Comparison of ENCODE assay signal across 1 cellular context in the genomic region with DNA sequence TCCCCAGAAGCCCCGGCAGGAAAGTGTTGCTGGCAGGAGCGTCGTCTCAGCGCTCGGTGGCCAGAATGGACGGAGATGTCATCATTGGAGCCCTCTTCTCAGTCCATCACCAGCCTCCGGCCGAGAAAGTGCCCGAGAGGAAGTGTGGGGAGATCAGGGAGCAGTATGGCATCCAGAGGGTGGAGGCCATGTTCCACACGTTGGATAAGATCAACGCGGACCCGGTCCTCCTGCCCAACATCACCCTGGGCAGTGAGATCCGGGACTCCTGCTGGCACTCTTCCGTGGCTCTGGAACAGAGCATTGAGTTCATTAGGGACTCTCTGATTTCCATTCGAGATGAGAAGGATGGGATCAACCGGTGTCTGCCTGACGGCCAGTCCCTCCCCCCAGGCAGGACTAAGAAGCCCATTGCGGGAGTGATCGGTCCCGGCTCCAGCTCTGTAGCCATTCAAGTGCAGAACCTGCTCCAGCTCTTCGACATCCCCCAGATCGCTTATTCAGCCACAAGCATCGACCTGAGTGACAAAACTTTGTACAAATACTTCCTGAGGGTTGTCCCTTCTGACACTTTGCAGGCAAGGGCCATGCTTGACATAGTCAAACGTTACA.
TF ChIP-seq lines count a peak whose summit lies in the region.

No MANE protein-coding gene starts in this region.

TF ChIP-seq in GM23338, 12 proteins besides CTCF, POLR2A, EP300 and RAD21 (continued from another document):
- TF ChIP-seq, protein P1, sequence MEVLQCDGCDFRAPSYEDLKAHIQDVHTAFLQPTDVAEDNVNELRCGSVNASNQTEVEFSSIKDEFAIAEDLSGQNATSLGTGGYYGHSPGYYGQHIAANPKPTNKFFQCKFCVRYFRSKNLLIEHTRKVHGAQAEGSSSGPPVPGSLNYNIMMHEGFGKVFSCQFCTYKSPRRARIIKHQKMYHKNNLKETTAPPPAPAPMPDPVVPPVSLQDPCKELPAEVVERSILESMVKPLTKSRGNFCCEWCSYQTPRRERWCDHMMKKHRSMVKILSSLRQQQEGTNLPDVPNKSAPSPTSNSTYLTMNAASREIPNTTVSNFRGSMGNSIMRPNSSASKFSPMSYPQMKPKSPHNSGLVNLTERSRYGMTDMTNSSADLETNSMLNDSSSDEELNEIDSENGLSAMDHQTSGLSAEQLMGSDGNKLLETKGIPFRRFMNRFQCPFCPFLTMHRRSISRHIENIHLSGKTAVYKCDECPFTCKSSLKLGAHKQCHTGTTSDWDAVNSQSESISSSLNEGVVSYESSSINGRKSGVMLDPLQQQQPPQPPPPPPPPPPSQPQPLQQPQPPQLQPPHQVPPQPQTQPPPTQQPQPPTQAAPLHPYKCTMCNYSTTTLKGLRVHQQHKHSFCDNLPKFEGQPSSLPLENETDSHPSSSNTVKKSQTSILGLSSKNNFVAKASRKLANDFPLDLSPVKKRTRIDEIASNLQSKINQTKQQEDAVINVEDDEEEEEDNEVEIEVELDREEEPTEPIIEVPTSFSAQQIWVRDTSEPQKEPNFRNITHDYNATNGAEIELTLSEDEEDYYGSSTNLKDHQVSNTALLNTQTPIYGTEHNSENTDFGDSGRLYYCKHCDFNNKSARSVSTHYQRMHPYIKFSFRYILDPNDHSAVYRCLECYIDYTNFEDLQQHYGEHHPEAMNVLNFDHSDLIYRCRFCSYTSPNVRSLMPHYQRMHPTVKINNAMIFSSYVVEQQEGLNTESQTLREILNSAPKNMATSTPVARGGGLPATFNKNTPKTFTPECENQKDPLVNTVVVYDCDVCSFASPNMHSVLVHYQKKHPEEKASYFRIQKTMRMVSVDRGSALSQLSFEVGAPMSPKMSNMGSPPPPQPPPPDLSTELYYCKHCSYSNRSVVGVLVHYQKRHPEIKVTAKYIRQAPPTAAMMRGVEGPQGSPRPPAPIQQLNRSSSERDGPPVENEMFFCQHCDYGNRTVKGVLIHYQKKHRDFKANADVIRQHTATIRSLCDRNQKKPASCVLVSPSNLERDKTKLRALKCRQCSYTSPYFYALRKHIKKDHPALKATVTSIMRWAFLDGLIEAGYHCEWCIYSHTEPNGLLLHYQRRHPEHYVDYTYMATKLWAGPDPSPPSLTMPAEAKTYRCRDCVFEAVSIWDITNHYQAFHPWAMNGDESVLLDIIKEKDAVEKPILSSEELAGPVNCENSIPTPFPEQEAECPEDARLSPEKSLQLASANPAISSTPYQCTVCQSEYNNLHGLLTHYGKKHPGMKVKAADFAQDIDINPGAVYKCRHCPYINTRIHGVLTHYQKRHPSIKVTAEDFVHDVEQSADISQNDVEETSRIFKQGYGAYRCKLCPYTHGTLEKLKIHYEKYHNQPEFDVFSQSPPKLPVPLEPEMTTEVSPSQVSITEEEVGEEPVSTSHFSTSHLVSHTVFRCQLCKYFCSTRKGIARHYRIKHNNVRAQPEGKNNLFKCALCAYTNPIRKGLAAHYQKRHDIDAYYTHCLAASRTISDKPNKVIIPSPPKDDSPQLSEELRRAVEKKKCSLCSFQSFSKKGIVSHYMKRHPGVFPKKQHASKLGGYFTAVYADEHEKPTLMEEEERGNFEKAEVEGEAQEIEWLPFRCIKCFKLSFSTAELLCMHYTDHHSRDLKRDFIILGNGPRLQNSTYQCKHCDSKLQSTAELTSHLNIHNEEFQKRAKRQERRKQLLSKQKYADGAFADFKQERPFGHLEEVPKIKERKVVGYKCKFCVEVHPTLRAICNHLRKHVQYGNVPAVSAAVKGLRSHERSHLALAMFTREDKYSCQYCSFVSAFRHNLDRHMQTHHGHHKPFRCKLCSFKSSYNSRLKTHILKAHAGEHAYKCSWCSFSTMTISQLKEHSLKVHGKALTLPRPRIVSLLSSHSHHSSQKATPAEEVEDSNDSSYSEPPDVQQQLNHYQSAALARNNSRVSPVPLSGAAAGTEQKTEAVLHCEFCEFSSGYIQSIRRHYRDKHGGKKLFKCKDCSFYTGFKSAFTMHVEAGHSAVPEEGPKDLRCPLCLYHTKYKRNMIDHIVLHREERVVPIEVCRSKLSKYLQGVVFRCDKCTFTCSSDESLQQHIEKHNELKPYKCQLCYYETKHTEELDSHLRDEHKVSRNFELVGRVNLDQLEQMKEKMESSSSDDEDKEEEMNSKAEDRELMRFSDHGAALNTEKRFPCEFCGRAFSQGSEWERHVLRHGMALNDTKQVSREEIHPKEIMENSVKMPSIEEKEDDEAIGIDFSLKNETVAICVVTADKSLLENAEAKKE (CRISPR knock-in tag; IDR thresholded peaks at IDR 0.05), result no peak
- TF ChIP-seq, protein P2, sequence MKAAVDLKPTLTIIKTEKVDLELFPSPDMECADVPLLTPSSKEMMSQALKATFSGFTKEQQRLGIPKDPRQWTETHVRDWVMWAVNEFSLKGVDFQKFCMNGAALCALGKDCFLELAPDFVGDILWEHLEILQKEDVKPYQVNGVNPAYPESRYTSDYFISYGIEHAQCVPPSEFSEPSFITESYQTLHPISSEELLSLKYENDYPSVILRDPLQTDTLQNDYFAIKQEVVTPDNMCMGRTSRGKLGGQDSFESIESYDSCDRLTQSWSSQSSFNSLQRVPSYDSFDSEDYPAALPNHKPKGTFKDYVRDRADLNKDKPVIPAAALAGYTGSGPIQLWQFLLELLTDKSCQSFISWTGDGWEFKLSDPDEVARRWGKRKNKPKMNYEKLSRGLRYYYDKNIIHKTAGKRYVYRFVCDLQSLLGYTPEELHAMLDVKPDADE (IDR thresholded peaks at IDR 0.05), result no peak
- TF ChIP-seq STAT1 (IDR thresholded peaks at IDR 0.05; ENCODE audit: unreplicated experiment), result no peak
- TF ChIP-seq, protein P3, sequence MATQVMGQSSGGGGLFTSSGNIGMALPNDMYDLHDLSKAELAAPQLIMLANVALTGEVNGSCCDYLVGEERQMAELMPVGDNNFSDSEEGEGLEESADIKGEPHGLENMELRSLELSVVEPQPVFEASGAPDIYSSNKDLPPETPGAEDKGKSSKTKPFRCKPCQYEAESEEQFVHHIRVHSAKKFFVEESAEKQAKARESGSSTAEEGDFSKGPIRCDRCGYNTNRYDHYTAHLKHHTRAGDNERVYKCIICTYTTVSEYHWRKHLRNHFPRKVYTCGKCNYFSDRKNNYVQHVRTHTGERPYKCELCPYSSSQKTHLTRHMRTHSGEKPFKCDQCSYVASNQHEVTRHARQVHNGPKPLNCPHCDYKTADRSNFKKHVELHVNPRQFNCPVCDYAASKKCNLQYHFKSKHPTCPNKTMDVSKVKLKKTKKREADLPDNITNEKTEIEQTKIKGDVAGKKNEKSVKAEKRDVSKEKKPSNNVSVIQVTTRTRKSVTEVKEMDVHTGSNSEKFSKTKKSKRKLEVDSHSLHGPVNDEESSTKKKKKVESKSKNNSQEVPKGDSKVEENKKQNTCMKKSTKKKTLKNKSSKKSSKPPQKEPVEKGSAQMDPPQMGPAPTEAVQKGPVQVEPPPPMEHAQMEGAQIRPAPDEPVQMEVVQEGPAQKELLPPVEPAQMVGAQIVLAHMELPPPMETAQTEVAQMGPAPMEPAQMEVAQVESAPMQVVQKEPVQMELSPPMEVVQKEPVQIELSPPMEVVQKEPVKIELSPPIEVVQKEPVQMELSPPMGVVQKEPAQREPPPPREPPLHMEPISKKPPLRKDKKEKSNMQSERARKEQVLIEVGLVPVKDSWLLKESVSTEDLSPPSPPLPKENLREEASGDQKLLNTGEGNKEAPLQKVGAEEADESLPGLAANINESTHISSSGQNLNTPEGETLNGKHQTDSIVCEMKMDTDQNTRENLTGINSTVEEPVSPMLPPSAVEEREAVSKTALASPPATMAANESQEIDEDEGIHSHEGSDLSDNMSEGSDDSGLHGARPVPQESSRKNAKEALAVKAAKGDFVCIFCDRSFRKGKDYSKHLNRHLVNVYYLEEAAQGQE (IDR thresholded peaks at IDR 0.05; ENCODE audit: unreplicated experiment), result no peak
- no peak for TF ChIP-seq NANOG (IDR thresholded peaks at IDR 0.05; ENCODE audit: borderline replicate concordance)
TF ChIP-seq in GM23338: peak in this region for 0.
